Comparison of ENCODE assay signal across 7 cellular contexts in genomic region chr6:122904166-122904565, GRCh38.
"Had no signal": no experiment of that assay in that cellular context is flagged by ENCODE, and none has a peak within 500 bp of the region (broad histone marks: within the 10 kb centered on the region; RNA-seq: fewer than 3 reads in every experiment).

No MANE protein-coding gene starts in this region.

- H3K9ac ChIP-seq: KMS-11 had no signal

- H3K4me1 ChIP-seq: HAP-1 had no signal

- H3K4me3 ChIP-seq: HAP-1 had no signal

- H3K9me3 ChIP-seq: HAP-1 had no signal

- H3K4me2 ChIP-seq: KMS-11 had no signal

- H3K27ac ChIP-seq: KMS-11 had no signal

- DNase-seq: GOT3, H7, Karpas-422, KBM-7 had no signal

- ATAC-seq: HCT116 had no signal

- H3K36me3 ChIP-seq: HAP-1 had no signal
